Comparison of ENCODE assay signal across 15 cellular contexts in genomic region chr13:19153782-19154450, GRCh38. TPM values are rescaled to one million over a fixed set of nuclear protein-coding genes. Genes with fewer than 3 reads are reported as not detected.
DNase-seq lines count a peak whose midpoint lies in the region; ATAC-seq and TF ChIP-seq lines count a peak whose summit lies in the region.
"Had no signal": no experiment of that assay in that cellular context is flagged by ENCODE, and none has a peak within 500 bp of the region (broad histone marks: within the 10 kb centered on the region; RNA-seq: fewer than 3 reads in every experiment).

No MANE protein-coding gene starts in this region.

- TF ChIP-seq RAD21 in SK-N-SH (IDR thresholded peaks at IDR 0.05; ENCODE audit: low read length) = peak; percentile 31

- H3F3A ChIP-seq in SK-N-SH (replicated peaks; ENCODE audit: insufficient read depth) = no peaks in the 10 kb centered on the region

- ATAC-seq in GM18517 (IDR thresholded peaks at IDR 0.05; ENCODE audit: unreplicated experiment) = no peak
- ATAC-seq: foreskin keratinocyte had no signal

- peak; percentile 51 for TF ChIP-seq CTCF in SK-N-SH (IDR thresholded peaks at IDR 0.05)

- no peaks in the 10 kb centered on the region for H3K36me3 ChIP-seq in SK-N-SH (replicated peaks in 1 of 2; ENCODE audit: control insufficient read depth in 1 of 2, insufficient read depth in 2 of 2, low read length in 1 of 2)
- H3K36me3 ChIP-seq: ascending aorta had no signal

- H3K4me1 ChIP-seq in SK-N-SH (ENCODE audit: control insufficient read depth in 1 of 2, insufficient read depth in 2 of 2, low read depth in 1 of 2, low read length in 1 of 2) = no peaks in the 10 kb centered on the region
- H3K4me1 ChIP-seq: ascending aorta, foreskin keratinocyte had no signal

- H3K9me2 ChIP-seq in SK-N-SH = no peaks in the 10 kb centered on the region

- no peaks in the 10 kb centered on the region for H3K9me3 ChIP-seq in SK-N-SH
- H3K9me3 ChIP-seq: ascending aorta had no signal

- H3K27me3 ChIP-seq in SK-N-SH (ENCODE audit: insufficient read depth) = no peaks in the 10 kb centered on the region
- H3K27me3 ChIP-seq: ascending aorta, foreskin keratinocyte had no signal

- no peak overlapping the region for H3K4me3 ChIP-seq in SK-N-SH (ENCODE audit: low read depth in 2 of 2, low read length in 1 of 2)
- H3K4me3 ChIP-seq: ascending aorta had no signal

- no peak overlapping the region for H3K4me2 ChIP-seq in SK-N-SH

- no peak overlapping the region for H3K9ac ChIP-seq in SK-N-SH

- no peak for TF ChIP-seq EP300 in SK-N-SH (IDR thresholded peaks at IDR 0.05; ENCODE audit: borderline replicate concordance in 1 of 2, low read depth in 1 of 2, low read length in 1 of 2)

- no peak overlapping the region for H3K27ac ChIP-seq in SK-N-SH (ENCODE audit: low read depth in 2 of 2, low read length in 1 of 2)
- H3K27ac ChIP-seq: ascending aorta, foreskin keratinocyte had no signal

- CTCF ChIA-PET in SK-N-SH (lab: Yijun Ruan, JAX) = interaction anchor here (0.8 to 1.3 kb wide), 3 partner anchors 11 to 436 kb away, joined by 3 to 5 read pairs (median 3); no protein-coding TSS in a partner anchor

- DNase-seq in stimulated activated CD4-positive, alpha-beta T cell treated with anti-CD3 and anti-CD28 coated beads, Interleukin-4, amount 100 ng/mL, for 48 hours (ENCODE audit: low read depth in 2 of 2) = peak; percentile 7
- DNase-seq in stimulated activated CD4-positive, alpha-beta T cell treated with anti-CD3 and anti-CD28 coated beads, Interleukin-4, amount 100 ng/mL, for 24 hours = no peak
- peak; percentile 49 for DNase-seq in HT1080 (ENCODE audit: low read depth)
- peak; percentile 50 for DNase-seq in SK-N-SH
- no peak for DNase-seq in cortex of kidney (lab: John Stamatoyannopoulos, UW)
- no peak for DNase-seq in NCI-H1417 treated with DMSO at 0.1 percent for 48 hours (lab: John Stamatoyannopoulos, UW)
- DNase-seq: effector CD4-positive, alpha-beta T cell; foreskin keratinocyte; NCI-H1436 treated with DMSO at 0.1 percent for 48 hours had no signal

- H2AFZ ChIP-seq in SK-N-SH (ENCODE audit: low read depth) = no peak overlapping the region

- no peaks in the 10 kb centered on the region for H3K79me2 ChIP-seq in SK-N-SH (ENCODE audit: insufficient read depth)

- POLR2A ChIA-PET in SK-N-SH (lab: Yijun Ruan, JAX) = no interaction called here

- H4K20me1 ChIP-seq in SK-N-SH (ENCODE audit: insufficient read depth) = no peaks in the 10 kb centered on the region

- WGBS in SK-N-SH (ENCODE audit: low lambda C conversion rate) = 6% methylated on average over 3 of the region's 9 CpGs

TF ChIP-seq in SK-N-SH, 30 proteins besides CTCF, POLR2A, EP300 and RAD21:
- TF ChIP-seq SMC3 (IDR thresholded peaks at IDR 0.05; ENCODE audit: low read depth, low read length) (peak; percentile 52), RXRA (IDR thresholded peaks at IDR 0.05; ENCODE audit: borderline replicate concordance, low read depth) (no peak)

RNA-seq across cellular contexts. Expression of gene TUBA3C, which starts 27.7 kb away (rescaled TPM):
- 186 and 189 TPM in 2 replicates for total RNA-seq in HT1080 (2014; rRNA removed; shearing (Covaris generic))
- 78.6 and 99.2 TPM in 2 replicates for polyA plus RNA-seq in HT1080 (2015; cell fraction: cytosol; rRNA removed)
- polyA plus RNA-seq in HT1080 (2015; cell fraction: nucleus; rRNA removed) = 78.0 and 85.9 TPM in 2 replicates
- 0.05 and 0.10 TPM in 2 replicates for polyA plus RNA-seq in SK-N-SH (2012; rRNA removed)
- polyA plus RNA-seq in SK-N-SH (2012; cell fraction: cytosol; rRNA removed) = 0.04 TPM in 1 of 2 replicates, not detected in the other
- not detected in 2 replicates for polyA plus RNA-seq in SK-N-SH (2012; cell fraction: nucleus; rRNA removed)
- total RNA-seq: ascending aorta, foreskin keratinocyte, myocyte, renal cortical epithelial cell, temporal lobe had no signal
- polyA plus RNA-seq: foreskin keratinocyte, keratinocyte had no signal

Comparison
In these comparisons a context has a peak if more than half of its experiments do, and no peak if none do; other contexts are left out.
1. DNase-seq: peak in stimulated activated CD4-positive, alpha-beta T cell treated with anti-CD3 and anti-CD28 coated beads, Interleukin-4, amount 100 ng/mL, for 48 hours (2 of 2), HT1080 (single experiment) and SK-N-SH (single experiment); none in stimulated activated CD4-positive, alpha-beta T cell treated with anti-CD3 and anti-CD28 coated beads, Interleukin-4, amount 100 ng/mL, for 24 hours (single experiment), cortex of kidney (single experiment) and NCI-H1417 treated with DMSO at 0.1 percent for 48 hours (single experiment).